ENCODE assay signal across 7 cellular contexts in genomic region chr20:39446397-39446796, GRCh38.
"Had no signal": no experiment of that assay in that cellular context is flagged by ENCODE, and none has a peak within 500 bp of the region (broad histone marks: within the 10 kb centered on the region; RNA-seq: fewer than 3 reads in every experiment).

No MANE protein-coding gene starts in this region.

- DNase-seq: GDM1, GF-D8 had no signal

- FAIRE-seq: G401.6, GM12891, GM12892, GM18507, GM19239 had no signal
